6 cellular contexts compared by ENCODE assay signal in genomic region chr5:14328144-14328543, GRCh38.
"Had no signal": no experiment of that assay in that cellular context is flagged by ENCODE, and none has a peak within 500 bp of the region (broad histone marks: within the 10 kb centered on the region; RNA-seq: fewer than 3 reads in every experiment).

No MANE protein-coding gene starts in this region.

- DNase-seq: H9, HCEC 1CT had no signal

- ATAC-seq: GM23338, HepG2 had no signal

- H3K4me2 ChIP-seq: GM23338 had no signal

- H3K4me3 ChIP-seq: GM23338 had no signal

- H2AFZ ChIP-seq: GM23338 had no signal

- FAIRE-seq: H1, H54, HepG2 had no signal
